1 cellular context compared by ENCODE assay signal in the genomic region with DNA sequence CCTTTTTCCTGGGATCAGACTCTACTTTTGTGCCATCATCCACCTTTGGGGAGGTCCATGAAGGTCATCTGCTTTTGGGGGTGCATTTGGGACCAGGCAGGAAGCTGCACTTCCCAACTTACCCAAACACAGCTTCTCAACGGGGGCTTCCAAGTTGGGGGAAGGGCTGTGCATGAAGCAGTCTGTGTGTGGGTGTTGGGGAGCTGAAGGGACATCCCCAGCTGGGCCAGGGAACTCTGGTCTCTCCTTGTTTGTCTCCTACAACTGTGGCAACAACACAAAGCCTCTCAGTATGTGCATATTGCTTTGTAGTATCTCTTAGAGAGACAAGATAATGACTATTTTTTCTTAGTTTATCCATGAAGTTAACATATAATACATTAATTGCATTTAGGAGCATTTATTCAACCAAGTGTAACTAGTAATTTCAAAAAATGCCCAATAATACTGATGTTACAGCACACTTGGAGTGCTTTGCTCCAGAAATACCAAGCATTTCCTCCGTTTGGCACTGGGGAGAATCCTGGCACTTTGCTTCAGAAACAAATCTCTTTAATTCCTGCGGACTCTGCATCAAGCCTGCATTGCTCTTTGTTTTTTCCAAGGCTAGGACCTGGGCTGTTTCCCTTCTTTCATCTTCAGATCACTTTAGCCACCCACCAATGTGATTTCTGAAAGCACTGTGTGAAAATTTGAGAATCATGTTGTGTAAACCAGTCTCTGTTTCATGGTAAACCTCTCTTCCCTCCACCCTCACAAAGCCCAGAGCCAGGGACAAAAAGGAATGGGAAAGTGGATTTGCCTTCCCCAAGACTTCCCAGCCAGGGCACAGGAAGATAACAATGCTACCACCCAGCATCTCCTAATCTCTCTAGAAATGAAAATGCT.
TF ChIP-seq lines count a peak whose summit lies in the region.

No MANE protein-coding gene starts in this region.

TF ChIP-seq in IMR-90, 13 proteins besides CTCF, POLR2A, EP300 and RAD21:
- no peak for TF ChIP-seq MAZ (IDR thresholded peaks at IDR 0.05; ENCODE audit: borderline replicate concordance, low read depth, low read length)
- no peak for TF ChIP-seq MAFK (IDR thresholded peaks at IDR 0.05; ENCODE audit: low read depth, low read length)
- TF ChIP-seq, protein P1, sequence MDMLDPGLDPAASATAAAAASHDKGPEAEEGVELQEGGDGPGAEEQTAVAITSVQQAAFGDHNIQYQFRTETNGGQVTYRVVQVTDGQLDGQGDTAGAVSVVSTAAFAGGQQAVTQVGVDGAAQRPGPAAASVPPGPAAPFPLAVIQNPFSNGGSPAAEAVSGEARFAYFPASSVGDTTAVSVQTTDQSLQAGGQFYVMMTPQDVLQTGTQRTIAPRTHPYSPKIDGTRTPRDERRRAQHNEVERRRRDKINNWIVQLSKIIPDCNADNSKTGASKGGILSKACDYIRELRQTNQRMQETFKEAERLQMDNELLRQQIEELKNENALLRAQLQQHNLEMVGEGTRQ (IDR thresholded peaks at IDR 0.05; ENCODE audit: low read depth, low read length), result no peak
- no peak for TF ChIP-seq BHLHE40 (IDR thresholded peaks at IDR 0.05; ENCODE audit: low read depth, low read length)
